ENCODE assay signal across 28 cellular contexts in the genomic region with DNA sequence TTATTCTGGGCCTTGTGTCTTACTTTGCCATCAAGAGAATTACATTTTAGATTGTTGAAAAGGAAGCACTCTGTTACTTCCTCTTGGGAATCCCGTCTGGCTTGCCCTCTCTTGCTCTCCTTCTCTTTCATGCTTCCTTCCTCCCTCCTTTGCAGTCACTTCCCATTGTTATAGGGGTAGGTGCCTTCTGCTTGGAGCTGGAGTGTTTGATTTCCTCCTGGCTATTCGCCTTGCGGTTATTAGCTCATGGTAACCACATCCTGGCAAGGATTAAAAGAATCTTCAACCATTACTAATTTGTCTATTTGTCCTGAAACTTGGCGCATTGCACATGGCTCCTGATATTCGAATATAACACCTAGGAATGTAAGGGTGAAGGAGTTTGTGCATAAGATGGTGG.
DNase-seq lines count a peak whose midpoint lies in the region; TF ChIP-seq lines count a peak whose summit lies in the region.
"Had no signal": no experiment of that assay in that cellular context is flagged by ENCODE, and none has a peak within 500 bp of the region (broad histone marks: within the 10 kb centered on the region; RNA-seq: fewer than 3 reads in every experiment).

No MANE protein-coding gene starts in this region.

- peak overlapping the region; percentile 50 for H3K27ac Mint-ChIP-seq in dendritic cell treated with granulocyte-macrophage colony-stimulating factor and Interleukin-4, amounts not matched to agents 40 ng/mL and 50 ng/mL, for 4 days
- H3K27ac Mint-ChIP-seq in activated CD4-positive, alpha-beta T cell treated with anti-CD3 and anti-CD28 coated beads, Interleukin-2, amount 10 ng/mL, durations not matched to agents 24 days and 14 days, result no peak overlapping the region
- H3K27ac Mint-ChIP-seq: activated CD4-positive, alpha-beta memory T cell treated with anti-CD3 and anti-CD28 coated beads, Interleukin-2, amount 10 ng/mL, durations not matched to agents 7 days and 5 days; CD8-positive, alpha-beta T cell had no signal

- H3K9me3 ChIP-seq in ovary, result no peaks in the 10 kb centered on the region
- H3K9me3 ChIP-seq: right atrium auricular region, tibial nerve had no signal

- peak; percentile 41 for DNase-seq in HPDE6-E6E7 (ENCODE audit: extremely low spot score)
- DNase-seq in RWPE1 (ENCODE audit: low spot score), result peak; percentile 27
- peak; percentile 35 for DNase-seq in kidney tubule cell (ENCODE audit: low spot score)
- DNase-seq in ovary, result no peak
- DNase-seq in ACHN, result no peak
- DNase-seq in activated CD4-positive, alpha-beta T cell treated with anti-CD3 and anti-CD28 coated beads, Interleukin-2, amount 10 ng/mL, durations not matched to agents 24 days and 14 days, result no peak
- DNase-seq in COLO829 (ENCODE audit: low spot score), result no peak
- DNase-seq: activated CD4-positive, alpha-beta memory T cell treated with anti-CD3 and anti-CD28 coated beads, Interleukin-2, amount 10 ng/mL, durations not matched to agents 7 days and 5 days; activated gamma-delta T cell treated with Interleukin-2 at 50 U/mL for 16 hours; activated T-cell treated with anti-CD3 and anti-CD28 coated beads for 4 hours; amygdala; CD8-positive, alpha-beta T cell; DMS79; effector CD4-positive, alpha-beta T cell; HCEC 1CT; left cardiac atrium; mesendoderm; MM.1S; naive B cell; NCI-H146; NCI-H2171 treated with DMSO at 0.1 percent for 48 hours; stimulated activated CD4-positive, alpha-beta T cell treated with anti-CD3 and anti-CD28 coated beads, Interleukin-4, amount 100 ng/mL, for 24 hours; stimulated activated naive CD8-positive, alpha-beta T cell treated with anti-CD3 and anti-CD28 coated beads, Interleukin-15, Interleukin-2, amounts not matched to agents 100 U/mL and 50 U/mL, for 24 hours; T1000 had no signal

- POLR2A ChIA-PET in RWPE1 (lab: Yijun Ruan, JAX; ENCODE audit: low non-redundant PET), result no interaction called here

- no peaks in the 10 kb centered on the region for H3K36me3 ChIP-seq in ovary
- H3K36me3 ChIP-seq: right atrium auricular region, tibial nerve had no signal

- TF ChIP-seq CTCF in RWPE1 (conservative IDR thresholded peaks at IDR 0.05; ENCODE audit: low read depth), result no peak
- no peak for TF ChIP-seq CTCF in ovary (IDR thresholded peaks at IDR 0.05)

- H3K36me3 Mint-ChIP-seq in dendritic cell treated with granulocyte-macrophage colony-stimulating factor and Interleukin-4, amounts not matched to agents 40 ng/mL and 50 ng/mL, for 4 days (ENCODE audit: low read depth), result peaks cover 20% of the 10 kb centered on the region
- H3K36me3 Mint-ChIP-seq in activated CD4-positive, alpha-beta T cell treated with anti-CD3 and anti-CD28 coated beads, Interleukin-2, amount 10 ng/mL, durations not matched to agents 24 days and 14 days (ENCODE audit: low read depth), result peaks cover 8% of the 10 kb centered on the region

- TF ChIP-seq POLR2A in ovary (IDR thresholded peaks at IDR 0.05), result no peak

- no peaks in the 10 kb centered on the region for H3K27me3 ChIP-seq in ovary
- H3K27me3 ChIP-seq: right atrium auricular region, tibial nerve had no signal

- H3K27ac ChIP-seq in RWPE1 (no peak overlapping the region), ovary (no peak overlapping the region)
- H3K27ac ChIP-seq: right atrium auricular region, tibial nerve had no signal

- in situ Hi-C loops in ACHN (cut with HindIII; ENCODE audit: low pct_ligation_motif_present, low pct_unique_long_range_greater_than_20kb, low sequenced_read_pairs), result no loop called here

- H3K4me1 Mint-ChIP-seq in dendritic cell treated with granulocyte-macrophage colony-stimulating factor and Interleukin-4, amounts not matched to agents 40 ng/mL and 50 ng/mL, for 4 days (ENCODE audit: low read depth), result peaks cover 39% of the 10 kb centered on the region
- peaks cover 5% of the 10 kb centered on the region for H3K4me1 Mint-ChIP-seq in activated CD4-positive, alpha-beta T cell treated with anti-CD3 and anti-CD28 coated beads, Interleukin-2, amount 10 ng/mL, durations not matched to agents 24 days and 14 days
- H3K4me1 Mint-ChIP-seq: activated CD4-positive, alpha-beta memory T cell treated with anti-CD3 and anti-CD28 coated beads, Interleukin-2, amount 10 ng/mL, durations not matched to agents 7 days and 5 days had no signal

- CTCF ChIA-PET in RWPE1 (lab: Yijun Ruan, JAX), result no interaction called here

- no peak for TF ChIP-seq EP300 in ovary (IDR thresholded peaks at IDR 0.05)

- peaks cover 15% of the 10 kb centered on the region for H3K9me3 Mint-ChIP-seq in dendritic cell treated with granulocyte-macrophage colony-stimulating factor and Interleukin-4, amounts not matched to agents 40 ng/mL and 50 ng/mL, for 4 days
- H3K9me3 Mint-ChIP-seq in activated CD4-positive, alpha-beta T cell treated with anti-CD3 and anti-CD28 coated beads, Interleukin-2, amount 10 ng/mL, durations not matched to agents 24 days and 14 days, result no peaks in the 10 kb centered on the region

- no peak overlapping the region for H3K4me3 Mint-ChIP-seq in dendritic cell treated with granulocyte-macrophage colony-stimulating factor and Interleukin-4, amounts not matched to agents 40 ng/mL and 50 ng/mL, for 4 days
- no peak overlapping the region for H3K4me3 Mint-ChIP-seq in activated CD4-positive, alpha-beta T cell treated with anti-CD3 and anti-CD28 coated beads, Interleukin-2, amount 10 ng/mL, durations not matched to agents 24 days and 14 days
- H3K4me3 Mint-ChIP-seq: activated CD4-positive, alpha-beta memory T cell treated with anti-CD3 and anti-CD28 coated beads, Interleukin-2, amount 10 ng/mL, durations not matched to agents 7 days and 5 days; CD8-positive, alpha-beta T cell; naive B cell had no signal

- peaks cover 20% of the 10 kb centered on the region for H3K4me1 ChIP-seq in ovary (ENCODE audit: insufficient read depth)

- 86 to 92% (median 91%) methylated on average over 5 of the region's 5 CpGs for WGBS in ovary, 3 donors

- H3K27me3 Mint-ChIP-seq in dendritic cell treated with granulocyte-macrophage colony-stimulating factor and Interleukin-4, amounts not matched to agents 40 ng/mL and 50 ng/mL, for 4 days, result no peaks in the 10 kb centered on the region
- no peaks in the 10 kb centered on the region for H3K27me3 Mint-ChIP-seq in activated CD4-positive, alpha-beta T cell treated with anti-CD3 and anti-CD28 coated beads, Interleukin-2, amount 10 ng/mL, durations not matched to agents 24 days and 14 days
- H3K27me3 Mint-ChIP-seq: activated CD4-positive, alpha-beta memory T cell treated with anti-CD3 and anti-CD28 coated beads, Interleukin-2, amount 10 ng/mL, durations not matched to agents 7 days and 5 days; naive B cell had no signal

- H3K4me3 ChIP-seq in ovary, result no peak overlapping the region
- H3K4me3 ChIP-seq: GM12878, right atrium auricular region, tibial nerve had no signal

- intact Hi-C loops in dendritic cell treated with granulocyte-macrophage colony-stimulating factor and Interleukin-4, amounts not matched to agents 40 ng/mL and 50 ng/mL, for 4 days (cut with micrococcal nuclease), result no loop called here
- intact Hi-C loops in ovary (cut with DNase I), result no loop called here
- intact Hi-C loops in activated CD4-positive, alpha-beta T cell treated with anti-CD3 and anti-CD28 coated beads, Interleukin-2, amount 10 ng/mL, durations not matched to agents 24 days and 14 days (cut with micrococcal nuclease), result no loop called here

Comparison
In these comparisons a context has a peak if more than half of its experiments do, and no peak if none do; other contexts are left out.
1. DNase-seq: peak in HPDE6-E6E7 (single experiment), RWPE1 (single experiment) and kidney tubule cell (single experiment); none in ovary (0 of 5), ACHN (single experiment), activated CD4-positive, alpha-beta T cell treated with anti-CD3 and anti-CD28 coated beads, Interleukin-2, amount 10 ng/mL, durations not matched to agents 24 days and 14 days (single experiment) and COLO829 (single experiment).